Comparison of ENCODE assay signal across 8 cellular contexts in the genomic region with DNA sequence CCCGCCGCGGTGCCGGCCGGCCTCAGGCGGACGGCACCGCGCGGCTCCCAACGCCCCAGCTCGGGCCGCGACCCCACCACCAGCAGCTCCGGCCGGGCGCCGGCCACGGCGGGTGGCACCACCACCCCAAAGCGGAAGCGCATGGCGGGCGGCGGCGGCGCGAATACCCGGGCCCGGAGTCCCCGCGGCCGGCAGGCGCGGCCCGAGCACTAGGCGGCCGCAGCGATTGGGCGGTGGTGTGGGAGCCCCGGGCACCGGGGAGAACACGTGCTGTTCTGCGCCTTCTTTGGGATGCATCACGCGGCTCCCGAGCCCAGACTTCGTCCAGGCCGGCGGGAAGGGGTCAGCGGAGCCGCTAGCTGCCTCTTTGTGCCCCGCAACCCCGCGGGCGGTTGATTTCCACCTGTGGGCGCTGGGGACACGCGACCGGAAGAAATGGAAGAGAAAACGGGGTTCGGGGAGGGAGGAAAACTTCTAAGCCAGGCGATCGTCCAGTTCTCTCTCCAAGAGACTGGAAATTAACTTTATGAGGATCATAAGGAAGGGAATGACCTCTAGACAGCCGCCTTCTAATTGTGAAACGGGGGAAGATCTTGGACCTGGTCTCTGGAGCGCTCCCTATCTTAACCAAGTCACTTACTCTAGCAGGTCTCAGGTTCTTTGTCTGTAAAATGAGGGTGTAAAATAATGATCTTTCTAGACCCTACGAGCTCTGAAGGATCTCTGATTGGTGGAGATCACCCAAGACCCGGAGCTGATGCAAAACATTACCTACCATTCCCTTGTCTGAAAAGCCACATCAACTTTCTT. TPM values are rescaled to one million over a fixed set of nuclear protein-coding genes. Genes with fewer than 3 reads are reported as not detected.
DNase-seq lines count a peak whose midpoint lies in the region; ATAC-seq lines count a peak whose summit lies in the region.

EPM2A (minus strand) TSS at position 165 of the 810 bp plus-strand sequence; CDS start at position 143, 22 bp downstream.

- H3K36me3 Mint-ChIP-seq in CD4-positive, CD25-positive, alpha-beta regulatory T cell = no peaks in the 10 kb centered on the region

- peak; percentile 38 to 81 (median 64) for DNase-seq in CD4-positive, CD25-positive, alpha-beta regulatory T cell
- DNase-seq in NCI-H82 treated with DMSO at 0.1 percent for 48 hours (lab: John Stamatoyannopoulos, UW; ENCODE audit: unreplicated experiment) = peak; percentile 33
- DNase-seq in activated CD8-positive, alpha-beta memory T cell treated with anti-CD3 and anti-CD28 coated beads for 4 hours (ENCODE audit: low read depth in 2 of 2) = peak; percentile 5 to 29
- DNase-seq in stimulated activated CD8-positive, alpha-beta memory T cell treated with anti-CD3 and anti-CD28 coated beads, Interleukin-15, amount 100 ng/mL, for 48 hours (ENCODE audit: low read depth in 2 of 2) = peak; percentile 51 to 52

- H3K9me3 ChIP-seq in CD4-positive, CD25-positive, alpha-beta regulatory T cell (ENCODE audit: control insufficient read depth in 2 of 2, low read length in 2 of 2) = no peaks in the 10 kb centered on the region
- H3K9me3 ChIP-seq in endocrine pancreas (ENCODE audit: control insufficient read depth, low read length) (no peaks in the 10 kb centered on the region), mesodermal cell (ENCODE audit: control insufficient read depth, low read length) (peaks cover 2% of the 10 kb centered on the region)

- peak within 1 kb of the TSS; percentile 78 for H3K27ac ChIP-seq in CD4-positive, CD25-positive, alpha-beta regulatory T cell (ENCODE audit: insufficient read depth, low read length, poor library complexity, severe bottlenecking)
- peak within 1 kb of the TSS; percentile 96 for H3K27ac ChIP-seq in mesodermal cell (ENCODE audit: low read depth, low read length, severe bottlenecking)

- H3K4me1 Mint-ChIP-seq in CD4-positive, CD25-positive, alpha-beta regulatory T cell = peaks cover 0 to 17% (median 10%) of the 10 kb centered on the region in 4 donors

- peak within 1 kb of the TSS; percentile 97 to 99 (median 98) for H3K27ac Mint-ChIP-seq in CD4-positive, CD25-positive, alpha-beta regulatory T cell

- H3K4me3 Mint-ChIP-seq in CD4-positive, CD25-positive, alpha-beta regulatory T cell = peak within 1 kb of the TSS; percentile 96 to 100 (median 98)

- no peaks in the 10 kb centered on the region for H3K36me3 ChIP-seq in CD4-positive, CD25-positive, alpha-beta regulatory T cell (ENCODE audit: control insufficient read depth, insufficient read depth, low read length)
- no peaks in the 10 kb centered on the region for H3K36me3 ChIP-seq in endocrine pancreas (ENCODE audit: control insufficient read depth, insufficient read depth, low read length)
- H3K36me3 ChIP-seq in mesodermal cell (ENCODE audit: control insufficient read depth, insufficient read depth, low read length) = no peaks in the 10 kb centered on the region

- H3K27me3 Mint-ChIP-seq in CD4-positive, CD25-positive, alpha-beta regulatory T cell = no peaks in the 10 kb centered on the region

- peaks cover 15% of the 10 kb centered on the region for H3K4me1 ChIP-seq in CD4-positive, CD25-positive, alpha-beta regulatory T cell (ENCODE audit: control insufficient read depth, insufficient read depth, low read length, poor library complexity, severe bottlenecking)
- H3K4me1 ChIP-seq in endocrine pancreas (ENCODE audit: control insufficient read depth, insufficient read depth, low read length) (peaks cover 23% of the 10 kb centered on the region), mesodermal cell (ENCODE audit: control insufficient read depth, insufficient read depth, low read length, poor library complexity, severe bottlenecking) (peaks cover 12% of the 10 kb centered on the region)

- ATAC-seq in CD4-positive, CD25-positive, alpha-beta regulatory T cell (ENCODE audit: low read depth in 2 of 2) = peak; percentile 59 to 66
- ATAC-seq in GM19324 (IDR thresholded peaks at IDR 0.05; ENCODE audit: low FRiP score, unreplicated experiment) (peak; percentile 81), HG03457 (IDR thresholded peaks at IDR 0.05; ENCODE audit: unreplicated experiment) (peak; percentile 76)

- H3K9me3 Mint-ChIP-seq in CD4-positive, CD25-positive, alpha-beta regulatory T cell = peaks cover 0 to 3% (median 0%) of the 10 kb centered on the region in 7 donors

- peak within 1 kb of the TSS; percentile 93 for H3K4me3 ChIP-seq in CD4-positive, CD25-positive, alpha-beta regulatory T cell (ENCODE audit: low read depth, low read length)
- H3K4me3 ChIP-seq in endocrine pancreas (ENCODE audit: control insufficient read depth, insufficient read depth, low read length) = peak within 1 kb of the TSS; percentile 97
- H3K4me3 ChIP-seq in mesodermal cell (ENCODE audit: extremely low read depth, insufficient read depth, low read length, poor library complexity, severe bottlenecking) = peak within 1 kb of the TSS; percentile 59

- WGBS in mesodermal cell (ENCODE audit: insufficient coverage in 2 of 2), 2 experiments = 0 to 1% methylated on average over 42 to 59 of the region's 69 CpGs

- H3K9ac ChIP-seq in endocrine pancreas (ENCODE audit: control insufficient read depth, insufficient read depth, low read length) = peak within 1 kb of the TSS; percentile 69

- H3K27me3 ChIP-seq in CD4-positive, CD25-positive, alpha-beta regulatory T cell (ENCODE audit: control insufficient read depth, insufficient read depth, low read length) = no peaks in the 10 kb centered on the region
- H3K27me3 ChIP-seq in endocrine pancreas (ENCODE audit: control insufficient read depth, insufficient read depth, low read length) = no peaks in the 10 kb centered on the region

RNA-seq across cellular contexts. Expression of gene EPM2A, which starts in this region (rescaled TPM):
- 6.8 TPM for total RNA-seq in CD4-positive, CD25-positive, alpha-beta regulatory T cell
- 1 to 10 TPM; 5.1 to 6.1 (median 5.5) TPM for polyA plus RNA-seq in CD4-positive, CD25-positive, alpha-beta regulatory T cell
- 5.0 TPM for polyA plus RNA-seq in mesodermal cell (2013, experiment 1 of 2)
- 4.8 TPM for polyA plus RNA-seq in mesodermal cell (2013, experiment 2 of 2)

Comparison
In these comparisons a context has a peak if more than half of its experiments do, and no peak if none do; other contexts are left out.
1. Peak in every context shown above with its lines: DNase-seq, ATAC-seq, H3K4me3 ChIP-seq and H3K27ac ChIP-seq.